1 cellular context compared by ENCODE assay signal in the genomic region with DNA sequence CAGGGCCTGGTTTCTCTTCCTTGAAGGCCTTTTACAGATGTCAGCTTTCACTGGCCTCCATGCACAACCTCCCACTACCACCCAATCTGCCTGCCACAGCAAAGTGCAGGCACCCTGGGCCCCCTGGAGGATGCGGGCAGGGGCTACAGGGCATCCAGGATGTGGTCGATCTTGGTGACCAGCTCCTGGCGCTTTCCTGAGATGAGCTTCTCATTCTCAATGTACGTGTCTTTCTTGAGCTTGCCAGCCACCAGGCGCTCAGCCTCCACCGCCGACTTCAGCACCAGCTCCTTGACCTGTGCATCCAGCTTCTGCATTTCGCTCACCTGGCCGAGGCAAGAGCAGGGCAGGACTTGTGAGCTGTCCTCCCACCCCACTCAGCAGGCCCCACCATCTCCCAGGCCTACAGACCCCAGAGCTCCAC.
TF ChIP-seq lines count a peak whose summit lies in the region.

No MANE protein-coding gene starts in this region.

TF ChIP-seq in SK-N-SH treated with all-trans-retinoic acid at 6 μM for 48 hours, 23 proteins besides CTCF, POLR2A, EP300 and RAD21 (continued from another document):
- TF ChIP-seq, protein P1, sequence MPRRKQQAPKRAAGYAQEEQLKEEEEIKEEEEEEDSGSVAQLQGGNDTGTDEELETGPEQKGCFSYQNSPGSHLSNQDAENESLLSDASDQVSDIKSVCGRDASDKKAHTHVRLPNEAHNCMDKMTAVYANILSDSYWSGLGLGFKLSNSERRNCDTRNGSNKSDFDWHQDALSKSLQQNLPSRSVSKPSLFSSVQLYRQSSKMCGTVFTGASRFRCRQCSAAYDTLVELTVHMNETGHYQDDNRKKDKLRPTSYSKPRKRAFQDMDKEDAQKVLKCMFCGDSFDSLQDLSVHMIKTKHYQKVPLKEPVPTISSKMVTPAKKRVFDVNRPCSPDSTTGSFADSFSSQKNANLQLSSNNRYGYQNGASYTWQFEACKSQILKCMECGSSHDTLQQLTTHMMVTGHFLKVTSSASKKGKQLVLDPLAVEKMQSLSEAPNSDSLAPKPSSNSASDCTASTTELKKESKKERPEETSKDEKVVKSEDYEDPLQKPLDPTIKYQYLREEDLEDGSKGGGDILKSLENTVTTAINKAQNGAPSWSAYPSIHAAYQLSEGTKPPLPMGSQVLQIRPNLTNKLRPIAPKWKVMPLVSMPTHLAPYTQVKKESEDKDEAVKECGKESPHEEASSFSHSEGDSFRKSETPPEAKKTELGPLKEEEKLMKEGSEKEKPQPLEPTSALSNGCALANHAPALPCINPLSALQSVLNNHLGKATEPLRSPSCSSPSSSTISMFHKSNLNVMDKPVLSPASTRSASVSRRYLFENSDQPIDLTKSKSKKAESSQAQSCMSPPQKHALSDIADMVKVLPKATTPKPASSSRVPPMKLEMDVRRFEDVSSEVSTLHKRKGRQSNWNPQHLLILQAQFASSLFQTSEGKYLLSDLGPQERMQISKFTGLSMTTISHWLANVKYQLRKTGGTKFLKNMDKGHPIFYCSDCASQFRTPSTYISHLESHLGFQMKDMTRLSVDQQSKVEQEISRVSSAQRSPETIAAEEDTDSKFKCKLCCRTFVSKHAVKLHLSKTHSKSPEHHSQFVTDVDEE (CRISPR knock-in tag; IDR thresholded peaks at IDR 0.05), result no peak
- TF ChIP-seq ISL1 (CRISPR knock-in tag; IDR thresholded peaks at IDR 0.05) (no peak), BACH2 (CRISPR knock-in tag; IDR thresholded peaks at IDR 0.05; ENCODE audit: borderline replicate concordance) (no peak), OSR1 (CRISPR knock-in tag; IDR thresholded peaks at IDR 0.05) (no peak), RARB (CRISPR knock-in tag; IDR thresholded peaks at IDR 0.05) (no peak), SNAI2 (CRISPR knock-in tag; IDR thresholded peaks at IDR 0.05) (no peak), CSDC2 (CRISPR knock-in tag; IDR thresholded peaks at IDR 0.05) (no peak), TOX (CRISPR knock-in tag; IDR thresholded peaks at IDR 0.05; ENCODE audit: borderline replicate concordance) (no peak), GLIS3 (CRISPR knock-in tag; IDR thresholded peaks at IDR 0.05) (no peak), ZNF565 (CRISPR knock-in tag; conservative IDR thresholded peaks at IDR 0.05; ENCODE audit: low read depth) (no peak)
- TF ChIP-seq, protein P2, sequence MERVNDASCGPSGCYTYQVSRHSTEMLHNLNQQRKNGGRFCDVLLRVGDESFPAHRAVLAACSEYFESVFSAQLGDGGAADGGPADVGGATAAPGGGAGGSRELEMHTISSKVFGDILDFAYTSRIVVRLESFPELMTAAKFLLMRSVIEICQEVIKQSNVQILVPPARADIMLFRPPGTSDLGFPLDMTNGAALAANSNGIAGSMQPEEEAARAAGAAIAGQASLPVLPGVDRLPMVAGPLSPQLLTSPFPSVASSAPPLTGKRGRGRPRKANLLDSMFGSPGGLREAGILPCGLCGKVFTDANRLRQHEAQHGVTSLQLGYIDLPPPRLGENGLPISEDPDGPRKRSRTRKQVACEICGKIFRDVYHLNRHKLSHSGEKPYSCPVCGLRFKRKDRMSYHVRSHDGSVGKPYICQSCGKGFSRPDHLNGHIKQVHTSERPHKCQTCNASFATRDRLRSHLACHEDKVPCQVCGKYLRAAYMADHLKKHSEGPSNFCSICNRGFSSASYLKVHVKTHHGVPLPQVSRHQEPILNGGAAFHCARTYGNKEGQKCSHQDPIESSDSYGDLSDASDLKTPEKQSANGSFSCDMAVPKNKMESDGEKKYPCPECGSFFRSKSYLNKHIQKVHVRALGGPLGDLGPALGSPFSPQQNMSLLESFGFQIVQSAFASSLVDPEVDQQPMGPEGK (CRISPR knock-in tag; IDR thresholded peaks at IDR 0.05; ENCODE audit: borderline replicate concordance), result no peak
